In genomic region chr12:111353603-111354295, GRCh38 we compare ENCODE assay signal across 1 cellular context.
A peak's percentile ranks its signal among the peaks of the same experiment; 100 is the strongest.
TF ChIP-seq lines count a peak whose summit lies in the region.

No MANE protein-coding gene starts in this region.

TF ChIP-seq in HEK293, 187 proteins besides CTCF, POLR2A, EP300 and RAD21:
- TF ChIP-seq ZNF518A (tag by site-specific recombination; conservative IDR thresholded peaks at IDR 0.05; ENCODE audit: low read depth) (no peak), ZNF404 (tag by site-specific recombination; IDR thresholded peaks at IDR 0.05) (no peak), ZBTB11 (tag by site-specific recombination; conservative IDR thresholded peaks at IDR 0.05; ENCODE audit: low read depth) (no peak), ZNF16 (tag by site-specific recombination; IDR thresholded peaks at IDR 0.05; ENCODE audit: low read depth) (peak; percentile 85)
